ENCODE assay signal across 21 cellular contexts in genomic region chr10:78970261-78970660, GRCh38.
"Had no signal": no experiment of that assay in that cellular context is flagged by ENCODE, and none has a peak within 500 bp of the region (broad histone marks: within the 10 kb centered on the region; RNA-seq: fewer than 3 reads in every experiment).

No MANE protein-coding gene starts in this region.

- ATAC-seq: esophagus mucosa; gastrocnemius medialis; left lung; lower lobe of right lung; stimulated activated memory B cell treated with anti-CD40 and anti-IgM and Interleukin-4, amounts not matched to agents 10 μg/mL and 1 μg/mL and 100 μg/mL, for 72 hours had no signal

- H3K4me3 ChIP-seq: coronary artery, dorsolateral prefrontal cortex, gastrocnemius medialis, left lung, lower lobe of right lung, ovary, right atrium auricular region, smooth muscle cell, tibial artery, upper lobe of left lung, uterus had no signal

- H3K27me3 ChIP-seq: dorsolateral prefrontal cortex, gastrocnemius medialis, ovary, right atrium auricular region, tibial artery, upper lobe of left lung, uterus had no signal

- H3K36me3 Mint-ChIP-seq: immature natural killer cell; memory B cell; stimulated activated memory B cell treated with anti-CD40 and anti-IgM and Interleukin-4, amounts not matched to agents 10 μg/mL and 1 μg/mL and 100 μg/mL, for 72 hours had no signal

- H3K4me3 Mint-ChIP-seq: memory B cell; nephron progenitor cell; stimulated activated memory B cell treated with anti-CD40 and anti-IgM and Interleukin-4, amounts not matched to agents 10 μg/mL and 1 μg/mL and 100 μg/mL, for 72 hours; stimulated activated naive CD8-positive, alpha-beta T cell treated with anti-CD3 and anti-CD28 coated beads, Interleukin-15, Interleukin-2, amounts not matched to agents 100 ng/mL and 50 ng/mL, for 24 hours had no signal

- H3K27me3 Mint-ChIP-seq: stimulated activated naive CD8-positive, alpha-beta T cell treated with anti-CD3 and anti-CD28 coated beads, Interleukin-15, Interleukin-2, amounts not matched to agents 100 ng/mL and 50 ng/mL, for 24 hours had no signal

- DNase-seq: dorsolateral prefrontal cortex; effector CD8-positive, alpha-beta T cell; gastrocnemius medialis; glutamatergic neuron; immature natural killer cell; left lung; lower lobe of right lung; naive B cell; nephron progenitor cell; ovary; stimulated activated CD4-positive, alpha-beta T cell treated with anti-CD3 and anti-CD28 coated beads, Interleukin-2, amount 100 ng/mL, for 48 hours; tibial artery; upper lobe of left lung; uterus had no signal

- H3K4me2 ChIP-seq: smooth muscle cell had no signal

- H3K27ac Mint-ChIP-seq: immature natural killer cell; memory B cell; nephron progenitor cell; stimulated activated memory B cell treated with anti-CD40 and anti-IgM and Interleukin-4, amounts not matched to agents 10 μg/mL and 1 μg/mL and 100 μg/mL, for 72 hours; stimulated activated naive CD8-positive, alpha-beta T cell treated with anti-CD3 and anti-CD28 coated beads, Interleukin-15, Interleukin-2, amounts not matched to agents 100 ng/mL and 50 ng/mL, for 24 hours had no signal

- H3K9me3 Mint-ChIP-seq: immature natural killer cell; memory B cell; nephron progenitor cell; stimulated activated memory B cell treated with anti-CD40 and anti-IgM and Interleukin-4, amounts not matched to agents 10 μg/mL and 1 μg/mL and 100 μg/mL, for 72 hours; stimulated activated naive CD8-positive, alpha-beta T cell treated with anti-CD3 and anti-CD28 coated beads, Interleukin-15, Interleukin-2, amounts not matched to agents 100 ng/mL and 50 ng/mL, for 24 hours had no signal

- H3K36me3 ChIP-seq: gastrocnemius medialis, left lung, lower lobe of right lung, ovary, right atrium auricular region, tibial artery, upper lobe of left lung, uterus had no signal

- H3K9me3 ChIP-seq: gastrocnemius medialis, left lung, lower lobe of right lung, ovary, right atrium auricular region, tibial artery, upper lobe of left lung, uterus had no signal

- H3K27ac ChIP-seq: coronary artery, dorsolateral prefrontal cortex, left lung, lower lobe of right lung, ovary, right atrium auricular region, tibial artery, uterus had no signal
